Comparison of ENCODE assay signal across 1 cellular context in genomic region chr1:201290551-201290950, GRCh38.
TF ChIP-seq lines count a peak whose summit lies in the region.

No MANE protein-coding gene starts in this region.

TF ChIP-seq in H1, 55 proteins besides CTCF, POLR2A, EP300 and RAD21:
- TF ChIP-seq TAF7 (optimal IDR thresholded peaks at IDR 0.05; ENCODE audit: borderline replicate concordance, low read depth, low read length) (no peak), SIX5 (IDR thresholded peaks at IDR 0.05; ENCODE audit: low read depth, low read length) (no peak), MAX (IDR thresholded peaks at IDR 0.05) (no peak), HDAC6 (IDR thresholded peaks at IDR 0.05; ENCODE audit: low read depth, low read length) (no peak)
